Comparison of ENCODE assay signal across 9 cellular contexts in the genomic region with DNA sequence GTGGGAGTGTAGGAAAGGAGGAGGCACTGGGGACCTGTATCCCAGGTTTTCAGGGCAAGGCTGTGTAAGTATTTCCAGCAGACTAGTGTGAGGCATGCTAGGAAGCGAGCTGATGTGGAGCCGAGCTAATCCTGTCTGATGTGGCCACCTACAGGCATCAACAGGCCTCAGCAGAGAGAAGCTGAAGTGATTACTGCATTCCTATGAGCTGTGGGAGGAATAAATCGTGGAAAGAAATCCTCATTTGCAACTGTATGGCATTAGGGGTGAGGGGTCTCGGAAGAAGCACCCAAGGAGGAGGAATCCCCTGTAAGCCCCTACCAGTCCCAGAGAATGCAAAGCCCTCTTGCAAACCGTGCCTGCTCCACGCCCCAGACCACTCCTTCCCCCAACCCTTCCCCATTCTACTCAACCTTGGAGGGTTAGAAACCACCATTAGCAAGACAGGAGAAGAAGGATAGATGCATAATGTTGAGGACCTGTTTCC. TPM values are rescaled to one million over a fixed set of nuclear protein-coding genes. Genes with fewer than 3 reads are reported as not detected.
DNase-seq lines count a peak whose midpoint lies in the region; ATAC-seq and TF ChIP-seq lines count a peak whose summit lies in the region.
"Had no signal": no experiment of that assay in that cellular context is flagged by ENCODE, and none has a peak within 500 bp of the region (broad histone marks: within the 10 kb centered on the region; RNA-seq: fewer than 3 reads in every experiment).

No MANE protein-coding gene starts in this region.

- H3K27me3 Mint-ChIP-seq in chondrocyte (ENCODE audit: low read depth): no peaks in the 10 kb centered on the region
- H3K27me3 Mint-ChIP-seq: B cell had no signal

- peak; percentile 14 for DNase-seq in DMS79 treated with DMSO at 0.1 percent for 48 hours (lab: John Stamatoyannopoulos, UW)
- DNase-seq in DMS79 (lab: John Stamatoyannopoulos, UW): no peak
- peak; percentile 15 to 62 for DNase-seq in NCI-H2081 (lab: John Stamatoyannopoulos, UW)
- DNase-seq in chondrocyte (ENCODE audit: low spot score): no peak
- peak; percentile 91 for DNase-seq in medulla oblongata (ENCODE audit: extremely low spot score)
- no peak for DNase-seq in activated CD4-positive, alpha-beta T cell treated with anti-CD3 and anti-CD28 coated beads, Interleukin-2, amount 50 U/mL, for 4 hours

- peaks cover 25% of the 10 kb centered on the region for H3K4me1 Mint-ChIP-seq in chondrocyte (ENCODE audit: low read depth)

- ATAC-seq in GM19455 (IDR thresholded peaks at IDR 0.05; ENCODE audit: unreplicated experiment) (no peak), GM18870 (IDR thresholded peaks at IDR 0.05; ENCODE audit: unreplicated experiment) (no peak)

- no peak overlapping the region for H3K4me3 Mint-ChIP-seq in chondrocyte (ENCODE audit: unreplicated experiment)
- H3K4me3 Mint-ChIP-seq: B cell had no signal

- no peaks in the 10 kb centered on the region for H3K9me3 Mint-ChIP-seq in chondrocyte (ENCODE audit: low read depth)

- TF ChIP-seq CTCF in chondrocyte (IDR thresholded peaks at IDR 0.05): peak; percentile 84

- H3K27ac Mint-ChIP-seq in chondrocyte (ENCODE audit: unreplicated experiment): peak overlapping the region; percentile 66
- H3K27ac Mint-ChIP-seq: B cell had no signal

- no peaks in the 10 kb centered on the region for H3K36me3 Mint-ChIP-seq in chondrocyte (ENCODE audit: low read depth)

RNA-seq across cellular contexts. Expression of a gene that starts 41.6 kb away (rescaled TPM):
- total RNA-seq in chondrocyte: 0.37 TPM in 1 of 3 replicates, not detected in the others
- total RNA-seq: B cell had no signal

RNA-seq across cellular contexts. Expression of a gene that starts 43.8 kb away (rescaled TPM):
- total RNA-seq in chondrocyte: 4.2 to 6.0 TPM (median 5.5 TPM) in 3 replicates
- total RNA-seq: B cell had no signal

RNA-seq across cellular contexts. Expression of a gene that starts 49.5 kb away (rescaled TPM):
- 0.12 TPM in 1 of 3 replicates, not detected in the others for total RNA-seq in chondrocyte
- total RNA-seq: B cell had no signal

Comparison
In these comparisons a context has a peak if more than half of its experiments do, and no peak if none do; other contexts are left out.
1. DNase-seq: peak in DMS79 treated with DMSO at 0.1 percent for 48 hours (single experiment), NCI-H2081 (2 of 2) and medulla oblongata (single experiment); none in DMS79 (single experiment), chondrocyte (single experiment) and activated CD4-positive, alpha-beta T cell treated with anti-CD3 and anti-CD28 coated beads, Interleukin-2, amount 50 U/mL, for 4 hours (0 of 2).